1 cellular context compared by ENCODE assay signal in genomic region chr1:155970531-155971167, GRCh38.
TF ChIP-seq lines count a peak whose summit lies in the region.

No MANE protein-coding gene starts in this region.

TF ChIP-seq in K562, 482 proteins besides CTCF, POLR2A, EP300 and RAD21 (continued from another document and continues in another):
- TF ChIP-seq ARID4B (CRISPR knock-in tag; IDR thresholded peaks at IDR 0.05) (peak; percentile 68; the same call in 1 of the 2 replicates), ZEB2 (IDR thresholded peaks at IDR 0.05) (peak; percentile 38; the same call in 1 of the 2 replicates), SMARCA4 (IDR thresholded peaks at IDR 0.05) (peak; percentile 64; the same call in 1 of the 2 replicates), MYC (IDR thresholded peaks at IDR 0.05; ENCODE audit: low read depth, low read length) (peak; percentile 97), MYC (CRISPR knock-in tag; IDR thresholded peaks at IDR 0.05; ENCODE audit: borderline replicate concordance, low read depth) (0 out of 2 replicates have a peak, but pooled peaks have one; percentile 41), FOXA3 (CRISPR knock-in tag; conservative IDR thresholded peaks at IDR 0.05 in 1 of 2, IDR thresholded peaks at IDR 0.05 in 1 of 2) (peak; percentile 71 to 88; a peak in 3 of 4 replicates), BCOR (IDR thresholded peaks at IDR 0.05) (peak; percentile 12; the same call in 1 of the 2 replicates), PTRF (tag; IDR thresholded peaks at IDR 0.05) (no peak), VEZF1 (CRISPR knock-in tag; IDR thresholded peaks at IDR 0.05) (peak; percentile 51; the same call in 1 of the 2 replicates), PRDM10 (IDR thresholded peaks at IDR 0.05; ENCODE audit: partially characterized antibody) (peak; percentile 61), THAP12 (CRISPR knock-in tag; IDR thresholded peaks at IDR 0.05) (0 out of 2 replicates have a peak, but pooled peaks have one; percentile 43), ZBED1 (IDR thresholded peaks at IDR 0.05) (peak; percentile 32; the same call in 1 of the 2 replicates), ZNF740 (CRISPR knock-in tag; IDR thresholded peaks at IDR 0.05) (peak; percentile 76), ZNF740 (tag; IDR thresholded peaks at IDR 0.05) (no peak), MBD2 (IDR thresholded peaks at IDR 0.05; ENCODE audit: borderline replicate concordance, low read depth) (peak; percentile 20; the same call in 1 of the 2 replicates), POLR2AphosphoS5 (IDR thresholded peaks at IDR 0.05; ENCODE audit: control insufficient read depth, insufficient read depth, low read depth, low read length) (0 out of 2 replicates have a peak, but pooled peaks have one; percentile 22), GTF2B (IDR thresholded peaks at IDR 0.05; ENCODE audit: extremely low read depth, insufficient read length) (no peak), TEAD1 (CRISPR knock-in tag; IDR thresholded peaks at IDR 0.05) (no peak), ZNF134 (CRISPR knock-in tag; conservative IDR thresholded peaks at IDR 0.05) (no peak), ZNF318 (IDR thresholded peaks at IDR 0.05; ENCODE audit: borderline replicate concordance in 1 of 2, low read depth in 1 of 2) (peak in 1 of 2 experiments; percentile 87; a peak in 2 of 4 replicates), NBN (IDR thresholded peaks at IDR 0.05; ENCODE audit: low read depth) (peak; percentile 45; the same call in 1 of the 2 replicates), AFF1 (IDR thresholded peaks at IDR 0.05; ENCODE audit: low read depth in 1 of 2, partially characterized antibody in 2 of 2) (peak in 1 of 2 experiments; percentile 62)
